In the genomic region with DNA sequence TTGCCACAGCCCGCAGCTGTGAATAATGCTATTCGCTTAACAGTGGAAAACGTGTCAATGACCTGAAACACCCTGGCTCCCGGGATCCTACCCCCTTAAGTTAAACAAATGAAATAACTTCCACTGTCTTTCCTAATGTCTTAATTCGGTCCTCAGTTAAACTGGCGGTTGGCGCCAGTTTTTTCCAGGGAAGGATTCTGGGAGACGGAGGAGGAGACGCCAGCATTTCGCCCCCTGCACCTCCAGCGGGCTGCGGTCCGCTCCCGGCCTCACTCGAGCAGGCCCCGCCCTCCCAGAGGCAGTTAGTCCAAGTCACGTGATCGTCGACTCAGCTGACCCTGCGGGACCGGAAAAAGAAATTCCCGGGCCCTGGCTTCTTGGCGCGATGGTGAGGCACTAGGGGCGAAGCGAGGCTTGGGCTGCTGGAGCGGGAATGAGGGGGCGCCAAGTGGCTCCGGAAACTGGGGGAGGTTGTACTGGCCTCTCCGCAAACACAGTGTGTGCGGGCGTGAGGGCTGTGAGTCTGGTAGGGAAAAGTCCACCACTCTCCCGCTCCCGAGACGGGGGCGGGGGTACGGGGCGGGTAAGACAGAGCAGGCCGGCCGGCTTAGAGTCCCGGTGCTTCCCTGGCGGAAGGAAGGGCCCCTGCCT, we compare ENCODE assay signal across 8 cellular contexts. TPM values are rescaled to one million over a fixed set of nuclear protein-coding genes. Genes with fewer than 3 reads are reported as not detected.
A peak's percentile ranks its signal among the peaks of the same experiment; 100 is the strongest.
DNase-seq lines count a peak whose midpoint lies in the region; TF ChIP-seq lines count a peak whose summit lies in the region.

Gene COMMD4, plus strand, starts transcription at position 359 of the 651 bp plus-strand sequence. Its CDS starts 27 bp downstream, at position 386.

- H3K27me3 Mint-ChIP-seq in stimulated activated naive CD8-positive, alpha-beta T cell treated with anti-CD3 and anti-CD28 coated beads, Interleukin-15, Interleukin-2, amounts not matched to agents 100 ng/mL and 50 ng/mL, for 24 hours: no peaks in the 10 kb centered on the region

- no peaks in the 10 kb centered on the region for H4K20me1 ChIP-seq in neural cell (ENCODE audit: insufficient read depth)

- H3K79me2 ChIP-seq in neural cell (replicated peaks; ENCODE audit: insufficient read depth, low read length): peaks cover 4% of the 10 kb centered on the region

- H3K9me3 ChIP-seq in SJCRH30 (replicated peaks) (no peaks in the 10 kb centered on the region), neural cell (ENCODE audit: low read length) (no peaks in the 10 kb centered on the region)

- DNase-seq in AG09309 (ENCODE audit: low read depth) (peak; percentile 76), GM19240 (ENCODE audit: insufficient read length, low spot score) (peak; percentile 62), LoVo (ENCODE audit: low spot score) (peak; percentile 95), SJCRH30 (peak; percentile 98), foreskin fibroblast (peak; percentile 92 to 97)
- peak; percentile 56 for DNase-seq in activated gamma-delta T cell treated with anti-CD3 and anti-CD28 coated beads, Interleukin-2, amount 50 U/mL, for 16 hours (ENCODE audit: low read depth)

- H3K4me3 Mint-ChIP-seq in stimulated activated naive CD8-positive, alpha-beta T cell treated with anti-CD3 and anti-CD28 coated beads, Interleukin-15, Interleukin-2, amounts not matched to agents 100 ng/mL and 50 ng/mL, for 24 hours: peak within 1 kb of the TSS; percentile 92

- TF ChIP-seq EP300 in neural cell (conservative IDR thresholded peaks at IDR 0.05; ENCODE audit: poor library complexity, severe bottlenecking): peak; percentile 54

- H3K4me1 ChIP-seq in SJCRH30: peaks cover 7% of the 10 kb centered on the region; the same call in 1 of the 2 replicates

- H3K36me3 Mint-ChIP-seq in stimulated activated naive CD8-positive, alpha-beta T cell treated with anti-CD3 and anti-CD28 coated beads, Interleukin-15, Interleukin-2, amounts not matched to agents 100 ng/mL and 50 ng/mL, for 24 hours (ENCODE audit: low read depth): peaks cover 9% of the 10 kb centered on the region

- H3K4me2 ChIP-seq in neural cell (ENCODE audit: low read length): peak within 1 kb of the TSS; percentile 86

- peak within 1 kb of the TSS; percentile 90 for H3K27ac Mint-ChIP-seq in stimulated activated naive CD8-positive, alpha-beta T cell treated with anti-CD3 and anti-CD28 coated beads, Interleukin-15, Interleukin-2, amounts not matched to agents 100 ng/mL and 50 ng/mL, for 24 hours

- peak within 1 kb of the TSS; percentile 87 for H2AFZ ChIP-seq in neural cell (ENCODE audit: low read depth, low read length)

- no peak for TF ChIP-seq RAD21 in neural cell (conservative IDR thresholded peaks at IDR 0.05)

- H3K9ac ChIP-seq in neural cell (ENCODE audit: low read length): peak within 1 kb of the TSS; percentile 71

- no peaks in the 10 kb centered on the region for H3K9me2 ChIP-seq in neural cell (ENCODE audit: insufficient read depth, low read length)

- TF ChIP-seq CTCF in AG09309 (IDR thresholded peaks at IDR 0.05; ENCODE audit: control insufficient read depth, insufficient read depth, low read depth, low read length, missing control alignments) (no peak), foreskin fibroblast (IDR thresholded peaks at IDR 0.05; ENCODE audit: low read depth, low read length) (no peak), neural cell (IDR thresholded peaks at IDR 0.05; ENCODE audit: poor library complexity, severe bottlenecking) (peak; percentile 18)

- H3K27ac ChIP-seq in SJCRH30 (peak within 1 kb of the TSS; percentile 65), neural cell (ENCODE audit: low read length) (peak within 1 kb of the TSS; percentile 37)

- H3F3A ChIP-seq in neural cell (ENCODE audit: insufficient read depth, low read length, poor library complexity, severe bottlenecking): no peaks in the 10 kb centered on the region

- no peaks in the 10 kb centered on the region for H3K9me3 Mint-ChIP-seq in stimulated activated naive CD8-positive, alpha-beta T cell treated with anti-CD3 and anti-CD28 coated beads, Interleukin-15, Interleukin-2, amounts not matched to agents 100 ng/mL and 50 ng/mL, for 24 hours

- peak within 1 kb of the TSS; percentile 81 for H3K4me3 ChIP-seq in AG09309 (ENCODE audit: control insufficient read depth, low read depth, low read length)
- H3K4me3 ChIP-seq in SJCRH30: peak within 1 kb of the TSS; percentile 82
- H3K4me3 ChIP-seq in foreskin fibroblast (ENCODE audit: low read depth in 1 of 2, low read length in 2 of 2): peak within 1 kb of the TSS; percentile 79
- H3K4me3 ChIP-seq in neural cell (ENCODE audit: low read length): peak within 1 kb of the TSS; percentile 82

- H3K36me3 ChIP-seq in SJCRH30 (no peaks in the 10 kb centered on the region), neural cell (ENCODE audit: insufficient read depth, low read length) (no peaks in the 10 kb centered on the region)

- peaks cover 23% of the 10 kb centered on the region for H3K4me1 Mint-ChIP-seq in stimulated activated naive CD8-positive, alpha-beta T cell treated with anti-CD3 and anti-CD28 coated beads, Interleukin-15, Interleukin-2, amounts not matched to agents 100 ng/mL and 50 ng/mL, for 24 hours (ENCODE audit: low read depth)

- H3K27me3 ChIP-seq in SJCRH30 (no peaks in the 10 kb centered on the region), neural cell (ENCODE audit: insufficient read depth, low read depth, low read length) (no peaks in the 10 kb centered on the region)

TF ChIP-seq in neural cell, 6 proteins besides CTCF, POLR2A, EP300 and RAD21:
- TF ChIP-seq SMC3 (conservative IDR thresholded peaks at IDR 0.05; ENCODE audit: poor library complexity): peak; percentile 31
- no peak for TF ChIP-seq TAF1 (IDR thresholded peaks at IDR 0.05; ENCODE audit: low read depth)
- TF ChIP-seq, protein P1, sequence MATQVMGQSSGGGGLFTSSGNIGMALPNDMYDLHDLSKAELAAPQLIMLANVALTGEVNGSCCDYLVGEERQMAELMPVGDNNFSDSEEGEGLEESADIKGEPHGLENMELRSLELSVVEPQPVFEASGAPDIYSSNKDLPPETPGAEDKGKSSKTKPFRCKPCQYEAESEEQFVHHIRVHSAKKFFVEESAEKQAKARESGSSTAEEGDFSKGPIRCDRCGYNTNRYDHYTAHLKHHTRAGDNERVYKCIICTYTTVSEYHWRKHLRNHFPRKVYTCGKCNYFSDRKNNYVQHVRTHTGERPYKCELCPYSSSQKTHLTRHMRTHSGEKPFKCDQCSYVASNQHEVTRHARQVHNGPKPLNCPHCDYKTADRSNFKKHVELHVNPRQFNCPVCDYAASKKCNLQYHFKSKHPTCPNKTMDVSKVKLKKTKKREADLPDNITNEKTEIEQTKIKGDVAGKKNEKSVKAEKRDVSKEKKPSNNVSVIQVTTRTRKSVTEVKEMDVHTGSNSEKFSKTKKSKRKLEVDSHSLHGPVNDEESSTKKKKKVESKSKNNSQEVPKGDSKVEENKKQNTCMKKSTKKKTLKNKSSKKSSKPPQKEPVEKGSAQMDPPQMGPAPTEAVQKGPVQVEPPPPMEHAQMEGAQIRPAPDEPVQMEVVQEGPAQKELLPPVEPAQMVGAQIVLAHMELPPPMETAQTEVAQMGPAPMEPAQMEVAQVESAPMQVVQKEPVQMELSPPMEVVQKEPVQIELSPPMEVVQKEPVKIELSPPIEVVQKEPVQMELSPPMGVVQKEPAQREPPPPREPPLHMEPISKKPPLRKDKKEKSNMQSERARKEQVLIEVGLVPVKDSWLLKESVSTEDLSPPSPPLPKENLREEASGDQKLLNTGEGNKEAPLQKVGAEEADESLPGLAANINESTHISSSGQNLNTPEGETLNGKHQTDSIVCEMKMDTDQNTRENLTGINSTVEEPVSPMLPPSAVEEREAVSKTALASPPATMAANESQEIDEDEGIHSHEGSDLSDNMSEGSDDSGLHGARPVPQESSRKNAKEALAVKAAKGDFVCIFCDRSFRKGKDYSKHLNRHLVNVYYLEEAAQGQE (IDR thresholded peaks at IDR 0.05; ENCODE audit: borderline replicate concordance): peak; percentile 48
- peak; percentile 72 for TF ChIP-seq POLR2AphosphoS5 (IDR thresholded peaks at IDR 0.05)
- TF ChIP-seq EZH2 (IDR thresholded peaks at IDR 0.05; ENCODE audit: borderline replicate concordance, insufficient read depth, low read length, poor library complexity, severe bottlenecking): no peak
- TF ChIP-seq MXI1 (conservative IDR thresholded peaks at IDR 0.05; ENCODE audit: poor library complexity, severe bottlenecking): peak; percentile 76

RNA-seq across cellular contexts. Expression of gene COMMD4, which starts in this region (rescaled TPM):
- 59.2 and 59.9 TPM in 2 replicates for total RNA-seq in SJCRH30 (2014; rRNA removed; shearing (Covaris generic))
- 103 and 116 TPM in 2 replicates for polyA plus RNA-seq in neural cell
- 22.1 and 22.2 TPM in 2 replicates for polyA minus RNA-seq in neural cell

Comparison
In these comparisons a context has a peak if more than half of its experiments do, and no peak if none do; other contexts are left out.
1. Peak in every context shown above with its lines: DNase-seq, H3K4me3 ChIP-seq and H3K27ac ChIP-seq.